21 cellular contexts compared by ENCODE assay signal in genomic region chr4:147201016-147201415, GRCh38.
"Had no signal": no experiment of that assay in that cellular context is flagged by ENCODE, and none has a peak within 500 bp of the region (broad histone marks: within the 10 kb centered on the region; RNA-seq: fewer than 3 reads in every experiment).

No MANE protein-coding gene starts in this region.

- H3K9me3 ChIP-seq: esophagus squamous epithelium, thoracic aorta, vagina had no signal

- H3K27me3 Mint-ChIP-seq: progenitor cell of endocrine pancreas, type B pancreatic cell had no signal

- FAIRE-seq: kidney had no signal

- H3K27ac ChIP-seq: esophagus squamous epithelium, thoracic aorta, vagina, VCaP had no signal

- DNase-seq: activated naive CD4-positive, alpha-beta T cell treated with Interleukin-2 at 50 U/mL for 16 hours; activated naive CD8-positive, alpha-beta T cell treated with anti-CD3 and anti-CD28 coated beads for 36 hours; activated T-cell treated with anti-CD3 and anti-CD28 coated beads, Interleukin-2, amount 50 U/mL, for 4 hours; amniotic stem cell; cerebellar nuclear complex; cortex of kidney; endodermal cell; esophagus squamous epithelium; foreskin fibroblast; kidney; midbrain; natural killer cell; stimulated activated CD4-positive, alpha-beta T cell treated with anti-CD3 and anti-CD28 coated beads, Interleukin-4, amount 100 ng/mL, for 24 hours; stimulated activated naive CD4-positive, alpha-beta T cell treated with Interleukin-2 at 50 U/mL for 16 hours had no signal

- H3K4me1 ChIP-seq: esophagus squamous epithelium, vagina had no signal

- H3K4me3 Mint-ChIP-seq: activated naive CD8-positive, alpha-beta T cell treated with anti-CD3 and anti-CD28 coated beads for 36 hours; activated T-cell treated with anti-CD3 and anti-CD28 coated beads, Interleukin-2, amount 50 U/mL, for 4 hours; endodermal cell; natural killer cell; type B pancreatic cell had no signal

- H3K9me3 Mint-ChIP-seq: activated T-cell treated with anti-CD3 and anti-CD28 coated beads, Interleukin-2, amount 50 U/mL, for 4 hours; endodermal cell; type B pancreatic cell had no signal

- ATAC-seq: activated T-cell treated with anti-CD3 and anti-CD28 coated beads, Interleukin-2, amount 50 U/mL, for 4 hours; left lobe of liver; natural killer cell had no signal

- H3K4me3 ChIP-seq: esophagus squamous epithelium, lung, thoracic aorta, vagina had no signal

- H3K36me3 Mint-ChIP-seq: activated naive CD8-positive, alpha-beta T cell treated with anti-CD3 and anti-CD28 coated beads for 36 hours; natural killer cell; type B pancreatic cell had no signal

- H3K27ac Mint-ChIP-seq: activated naive CD8-positive, alpha-beta T cell treated with anti-CD3 and anti-CD28 coated beads for 36 hours; endodermal cell; natural killer cell; progenitor cell of endocrine pancreas; type B pancreatic cell had no signal

- H3K4me1 Mint-ChIP-seq: activated naive CD8-positive, alpha-beta T cell treated with anti-CD3 and anti-CD28 coated beads for 36 hours; natural killer cell had no signal

- H3K36me3 ChIP-seq: esophagus squamous epithelium, thoracic aorta, vagina had no signal

- H3K27me3 ChIP-seq: esophagus squamous epithelium, vagina had no signal
